ENCODE assay signal across 8 cellular contexts in genomic region chr20:38152175-38153010, GRCh38. TPM values are rescaled to one million over a fixed set of nuclear protein-coding genes. Genes with fewer than 3 reads are reported as not detected.
DNase-seq lines count a peak whose midpoint lies in the region; TF ChIP-seq lines count a peak whose summit lies in the region.

No MANE protein-coding gene starts in this region.

- H3K4me1 ChIP-seq in ACC112 (ENCODE audit: control insufficient read depth, insufficient read depth, low read length, unreplicated experiment) (peaks cover 15% of the 10 kb centered on the region), hepatocyte (ENCODE audit: insufficient read depth) (peaks cover 19% of the 10 kb centered on the region)

- H3K27me3 ChIP-seq in ACC112 (ENCODE audit: insufficient read depth, low read length) (no peaks in the 10 kb centered on the region), hepatocyte (no peaks in the 10 kb centered on the region)

- no peaks in the 10 kb centered on the region for H3K9me2 ChIP-seq in hepatocyte (replicated peaks; ENCODE audit: insufficient read depth)

- H3K79me2 ChIP-seq in ACC112 (ENCODE audit: control insufficient read depth, insufficient read depth, low read length, unreplicated experiment) (no peaks in the 10 kb centered on the region), hepatocyte (no peaks in the 10 kb centered on the region)

- H3K27me3 Mint-ChIP-seq in activated naive CD8-positive, alpha-beta T cell, result no peaks in the 10 kb centered on the region

- H3K27ac ChIP-seq in ACC112 (ENCODE audit: low read depth, low read length) (peak overlapping the region; percentile 48), hepatocyte (peak overlapping the region; percentile 79)

- no peaks in the 10 kb centered on the region for H3K36me3 Mint-ChIP-seq in activated naive CD8-positive, alpha-beta T cell

- TF ChIP-seq POLR2A in GM19099 (IDR thresholded peaks at IDR 0.05; ENCODE audit: extremely low read depth, insufficient read length, low read depth), result peak; percentile 45

- 60% methylated on average over 23 of the region's 23 CpGs for WGBS in hepatocyte (ENCODE audit: low lambda C conversion rate, missing lambda C conversion rate)

- H3K4me3 Mint-ChIP-seq in activated naive CD8-positive, alpha-beta T cell, result peak overlapping the region; percentile 46

- no peaks in the 10 kb centered on the region for H3K36me3 ChIP-seq in ACC112 (ENCODE audit: insufficient read depth, low read length)
- no peaks in the 10 kb centered on the region for H3K36me3 ChIP-seq in hepatocyte (replicated peaks; ENCODE audit: insufficient read depth, low read depth)

- TF ChIP-seq CTCF in hepatocyte (IDR thresholded peaks at IDR 0.05; ENCODE audit: poor library complexity), result no peak

- H2AFZ ChIP-seq in ACC112 (ENCODE audit: low read length, unreplicated experiment), result peak overlapping the region; percentile 45
- no peak overlapping the region for H2AFZ ChIP-seq in hepatocyte

- H3K9me3 ChIP-seq in hepatocyte (ENCODE audit: low read depth), result no peaks in the 10 kb centered on the region

- peak; percentile 85 for DNase-seq in MV-4-11 (lab: John Stamatoyannopoulos, UW)
- peak; percentile 79 for DNase-seq in hepatocyte (ENCODE audit: low spot score)
- DNase-seq in stimulated activated CD8-positive, alpha-beta memory T cell treated with anti-CD3 and anti-CD28 coated beads, Interleukin-12 subunit alpha, Interleukin-12 subunit beta, amount 100 ng/mL, for 1 hour (ENCODE audit: low read depth), result peak; percentile 7
- DNase-seq in epidermal melanocyte (ENCODE audit: insufficient read length, low spot score), result no peak
- DNase-seq in COLO829 (ENCODE audit: low spot score), result no peak

- no peaks in the 10 kb centered on the region for H3K9me3 Mint-ChIP-seq in activated naive CD8-positive, alpha-beta T cell (ENCODE audit: low read depth)

- H3K4me2 ChIP-seq in hepatocyte, result peak overlapping the region; percentile 36

- H4K20me1 ChIP-seq in hepatocyte (ENCODE audit: insufficient read depth, poor library complexity, severe bottlenecking), result no peaks in the 10 kb centered on the region

- H3K4me3 ChIP-seq in ACC112 (ENCODE audit: low read depth, low read length) (peak overlapping the region; percentile 13; the same call in 1 of the 2 replicates), hepatocyte (no peak overlapping the region)

- H3K4me1 Mint-ChIP-seq in activated naive CD8-positive, alpha-beta T cell (ENCODE audit: low read depth), result peaks cover 11% of the 10 kb centered on the region

- H3K27ac Mint-ChIP-seq in activated naive CD8-positive, alpha-beta T cell, result no peak overlapping the region

RNA-seq across cellular contexts. Expression of gene TGM2, which starts 12.7 kb away (rescaled TPM):
- total RNA-seq in hepatocyte, result 120 and 133 TPM in 2 replicates
- polyA plus RNA-seq in hepatocyte, result 85.8 and 88.5 TPM in 2 replicates

Comparison
In these comparisons a context has a peak if more than half of its experiments do, and no peak if none do; other contexts are left out.
1. DNase-seq: peak in MV-4-11 (single experiment), hepatocyte (single experiment) and stimulated activated CD8-positive, alpha-beta memory T cell treated with anti-CD3 and anti-CD28 coated beads, Interleukin-12 subunit alpha, Interleukin-12 subunit beta, amount 100 ng/mL, for 1 hour (single experiment); none in epidermal melanocyte (single experiment) and COLO829 (single experiment).